In the genomic region with DNA sequence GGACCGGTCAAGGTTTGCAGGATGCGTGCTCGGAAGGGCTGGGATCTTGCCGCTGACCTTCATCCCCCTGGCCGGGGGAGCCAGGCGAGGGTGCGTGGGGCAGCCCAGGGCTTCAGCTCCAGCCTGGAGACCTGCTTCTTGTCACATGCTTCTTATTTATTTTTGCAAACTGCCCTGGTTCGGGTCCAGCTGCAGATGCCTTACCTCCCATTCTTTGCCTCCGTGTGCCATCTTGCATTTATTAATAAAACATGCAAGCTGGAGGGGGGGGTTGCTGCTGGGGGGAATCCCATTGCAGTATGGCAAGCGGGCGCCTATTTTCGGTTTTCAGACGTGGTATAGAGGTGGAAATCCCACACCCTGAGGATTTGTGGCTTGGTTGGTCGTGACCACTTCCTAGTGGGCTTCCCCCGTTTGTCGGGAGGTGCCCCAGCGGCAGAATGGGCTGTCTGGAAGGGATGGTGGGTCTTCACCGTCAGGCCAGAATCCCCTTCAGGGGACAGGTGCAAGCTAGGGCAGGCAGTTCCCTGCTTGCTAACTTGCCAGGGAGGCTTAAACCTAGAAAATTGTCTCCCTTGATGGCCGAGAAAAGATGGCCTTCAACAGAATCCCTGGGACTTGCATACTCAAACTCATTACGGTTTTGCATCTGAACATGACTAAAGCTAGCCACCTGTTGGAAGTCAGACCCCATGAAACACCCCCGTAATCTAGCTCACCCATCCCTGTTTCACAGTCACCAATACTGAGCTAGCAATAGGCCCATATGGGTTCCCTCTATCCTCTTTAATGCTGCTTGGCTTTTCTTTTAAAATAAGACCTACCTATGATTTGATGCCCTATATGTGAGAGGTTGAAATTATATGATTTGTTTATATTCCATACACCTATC, we compare ENCODE assay signal across 1 cellular context.
TF ChIP-seq lines count a peak whose summit lies in the region.

No MANE protein-coding gene starts in this region.

TF ChIP-seq in HEK293, 187 proteins besides CTCF, POLR2A, EP300 and RAD21 (continued from another document):
- TF ChIP-seq, protein P1, sequence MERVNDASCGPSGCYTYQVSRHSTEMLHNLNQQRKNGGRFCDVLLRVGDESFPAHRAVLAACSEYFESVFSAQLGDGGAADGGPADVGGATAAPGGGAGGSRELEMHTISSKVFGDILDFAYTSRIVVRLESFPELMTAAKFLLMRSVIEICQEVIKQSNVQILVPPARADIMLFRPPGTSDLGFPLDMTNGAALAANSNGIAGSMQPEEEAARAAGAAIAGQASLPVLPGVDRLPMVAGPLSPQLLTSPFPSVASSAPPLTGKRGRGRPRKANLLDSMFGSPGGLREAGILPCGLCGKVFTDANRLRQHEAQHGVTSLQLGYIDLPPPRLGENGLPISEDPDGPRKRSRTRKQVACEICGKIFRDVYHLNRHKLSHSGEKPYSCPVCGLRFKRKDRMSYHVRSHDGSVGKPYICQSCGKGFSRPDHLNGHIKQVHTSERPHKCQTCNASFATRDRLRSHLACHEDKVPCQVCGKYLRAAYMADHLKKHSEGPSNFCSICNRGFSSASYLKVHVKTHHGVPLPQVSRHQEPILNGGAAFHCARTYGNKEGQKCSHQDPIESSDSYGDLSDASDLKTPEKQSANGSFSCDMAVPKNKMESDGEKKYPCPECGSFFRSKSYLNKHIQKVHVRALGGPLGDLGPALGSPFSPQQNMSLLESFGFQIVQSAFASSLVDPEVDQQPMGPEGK (tag by site-specific recombination; IDR thresholded peaks at IDR 0.05), result peak; percentile 29
- TF ChIP-seq ZNF24 (tag by site-specific recombination; IDR thresholded peaks at IDR 0.05) (no peak), ZNF600 (tag by site-specific recombination; IDR thresholded peaks at IDR 0.05) (no peak), OVOL3 (tag by site-specific recombination; IDR thresholded peaks at IDR 0.05) (no peak), OSR2 (tag by site-specific recombination; IDR thresholded peaks at IDR 0.05) (no peak), KLF1 (tag by site-specific recombination; IDR thresholded peaks at IDR 0.05) (no peak), GLIS2 (tag by site-specific recombination; IDR thresholded peaks at IDR 0.05) (peak; percentile 49)
- TF ChIP-seq, protein P2, sequence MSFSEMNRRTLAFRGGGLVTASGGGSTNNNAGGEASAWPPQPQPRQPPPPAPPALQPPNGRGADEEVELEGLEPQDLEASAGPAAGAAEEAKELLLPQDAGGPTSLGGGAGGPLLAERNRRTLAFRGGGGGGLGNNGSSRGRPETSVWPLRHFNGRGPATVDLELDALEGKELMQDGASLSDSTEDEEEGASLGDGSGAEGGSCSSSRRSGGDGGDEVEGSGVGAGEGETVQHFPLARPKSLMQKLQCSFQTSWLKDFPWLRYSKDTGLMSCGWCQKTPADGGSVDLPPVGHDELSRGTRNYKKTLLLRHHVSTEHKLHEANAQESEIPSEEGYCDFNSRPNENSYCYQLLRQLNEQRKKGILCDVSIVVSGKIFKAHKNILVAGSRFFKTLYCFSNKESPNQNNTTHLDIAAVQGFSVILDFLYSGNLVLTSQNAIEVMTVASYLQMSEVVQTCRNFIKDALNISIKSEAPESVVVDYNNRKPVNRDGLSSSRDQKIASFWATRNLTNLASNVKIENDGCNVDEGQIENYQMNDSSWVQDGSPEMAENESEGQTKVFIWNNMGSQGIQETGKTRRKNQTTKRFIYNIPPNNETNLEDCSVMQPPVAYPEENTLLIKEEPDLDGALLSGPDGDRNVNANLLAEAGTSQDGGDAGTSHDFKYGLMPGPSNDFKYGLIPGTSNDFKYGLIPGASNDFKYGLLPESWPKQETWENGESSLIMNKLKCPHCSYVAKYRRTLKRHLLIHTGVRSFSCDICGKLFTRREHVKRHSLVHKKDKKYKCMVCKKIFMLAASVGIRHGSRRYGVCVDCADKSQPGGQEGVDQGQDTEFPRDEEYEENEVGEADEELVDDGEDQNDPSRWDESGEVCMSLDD (tag by site-specific recombination; IDR thresholded peaks at IDR 0.05), result no peak
